8 cellular contexts compared by ENCODE assay signal in the genomic region with DNA sequence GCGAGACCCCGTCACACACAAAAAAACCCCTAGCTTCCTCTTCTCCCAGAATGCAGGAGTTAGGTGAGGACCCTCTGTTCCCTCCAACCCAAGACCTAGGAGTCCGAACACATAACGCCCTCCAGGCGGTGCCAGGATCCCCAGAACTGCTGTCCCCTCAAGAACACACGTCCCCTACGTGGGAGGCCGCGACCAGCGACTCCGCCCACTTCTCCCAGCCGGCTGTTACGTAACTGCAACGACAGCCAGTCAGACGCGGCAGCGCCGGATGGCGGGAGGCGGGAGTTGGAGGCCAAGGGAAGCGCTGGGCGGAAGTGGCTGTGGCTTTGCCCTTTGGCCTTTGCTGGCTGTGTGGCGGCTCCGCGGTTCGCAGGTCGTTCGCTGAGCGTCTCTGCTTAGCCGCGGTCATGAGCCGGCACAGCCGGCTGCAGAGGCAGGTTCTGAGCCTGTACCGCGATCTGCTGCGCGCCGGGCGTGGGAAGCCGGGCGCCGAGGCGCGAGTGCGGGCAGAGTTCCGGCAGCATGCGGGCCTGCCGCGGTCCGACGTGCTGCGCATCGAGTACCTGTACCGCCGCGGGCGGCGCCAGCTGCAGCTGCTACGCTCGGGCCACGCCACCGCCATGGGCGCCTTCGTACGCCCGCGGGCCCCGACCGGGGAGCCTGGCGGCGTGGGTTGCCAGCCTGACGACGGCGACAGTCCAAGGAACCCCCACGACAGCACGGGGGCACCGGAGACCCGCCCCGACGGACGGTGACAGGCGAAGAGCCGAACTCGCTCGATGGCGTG. TPM values are rescaled to one million over a fixed set of nuclear protein-coding genes. Genes with fewer than 3 reads are reported as not detected.
A peak's percentile ranks its signal among the peaks of the same experiment; 100 is the strongest.
DNase-seq lines count a peak whose midpoint lies in the region; ATAC-seq, FAIRE-seq and TF ChIP-seq lines count a peak whose summit lies in the region.

A gene with protein sequence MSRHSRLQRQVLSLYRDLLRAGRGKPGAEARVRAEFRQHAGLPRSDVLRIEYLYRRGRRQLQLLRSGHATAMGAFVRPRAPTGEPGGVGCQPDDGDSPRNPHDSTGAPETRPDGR (plus strand): TSS at position 321 of the 787 bp plus-strand sequence. CDS start 87 bp downstream, at position 408.

- POLR2A ChIA-PET in HepG2 (lab: Yijun Ruan, JAX) = interaction anchor here (0.7 to 4.2 kb wide), 6 partner anchors 9 to 175 kb away, joined by 3 to 14 read pairs (median 4); a partner anchor contains a TSS

- H3K4me1 ChIP-seq in BLaER1 treated with 17β-estradiol and CSF1 and Interleukin-3, amounts not matched to agents 10 nM and 100 nM = peaks cover 31 to 50% (median 36%) of the 10 kb centered on the region in 10 experiments
- H3K4me1 ChIP-seq in HepG2 (ENCODE audit: insufficient read depth, low read length) = peaks cover 58% of the 10 kb centered on the region

- 0 out of 4 replicates have a peak, but pooled peaks of 1 of the 2 experiments have one; percentile 37 for TF ChIP-seq EP300 in HepG2 (IDR thresholded peaks at IDR 0.05; ENCODE audit: low read depth in 2 of 2, low read length in 2 of 2)
- TF ChIP-seq EP300 in HepG2 (CRISPR knock-in tag; IDR thresholded peaks at IDR 0.05; ENCODE audit: borderline replicate concordance) = no peak

- peak within 1 kb of the TSS; percentile 60 to 84 (median 78); a peak in 21 of 22 replicates for H3K27ac ChIP-seq in BLaER1 treated with 17β-estradiol and CSF1 and Interleukin-3, amounts not matched to agents 10 nM and 100 nM
- peak within 1 kb of the TSS; percentile 84 for H3K27ac ChIP-seq in HepG2 (ENCODE audit: extremely low read length, insufficient read depth, low read length)

- peak; percentile 31; the same call in 1 of the 2 replicates for TF ChIP-seq CTCF in HepG2 (CRISPR knock-in tag; IDR thresholded peaks at IDR 0.05)

- H2AFZ ChIP-seq in HepG2 (ENCODE audit: low read length) = no peak within 1 kb of the TSS

- TSS peak; percentile 66 for BruUV-seq in HepG2 (replicated peaks; lab: Mats Ljungman, UMichigan)

- DNase-seq in GM19240 (ENCODE audit: insufficient read length, low spot score) (peak; percentile 97), NCI-H69 (lab: John Stamatoyannopoulos, UW) (peak; percentile 98), HepG2 (ENCODE audit: low spot score) (peak; percentile 90)
- peak; percentile 85 to 93 for DNase-seq in activated CD4-positive, alpha-beta T cell treated with anti-CD3 and anti-CD28 coated beads, Interleukin-2, amount 50 U/mL, for 24 hours (ENCODE audit: low read depth in 1 of 2, low spot score in 1 of 2)
- peak; percentile 95 for DNase-seq in stimulated activated CD4-positive, alpha-beta T cell treated with anti-CD3 and anti-CD28 coated beads, Interleukin-4, amount 100 ng/mL, for 1 hour

- peak within 1 kb of the TSS; percentile 86 for H3K27ac Mint-ChIP-seq in dendritic cell treated with granulocyte-macrophage colony-stimulating factor and Interleukin-4, amounts not matched to agents 40 ng/mL and 50 ng/mL, for 4 days

- H3K9me3 Mint-ChIP-seq in dendritic cell treated with granulocyte-macrophage colony-stimulating factor and Interleukin-4, amounts not matched to agents 40 ng/mL and 50 ng/mL, for 4 days = peaks cover 6% of the 10 kb centered on the region

- no peaks in the 10 kb centered on the region for H3K9me3 ChIP-seq in BLaER1 treated with 17β-estradiol and CSF1 and Interleukin-3, amounts not matched to agents 10 nM and 100 nM (replicated peaks in 1 of 11)
- H3K9me3 ChIP-seq in HepG2 (ENCODE audit: low read length) = no peaks in the 10 kb centered on the region

- H3K4me2 ChIP-seq in BLaER1 treated with 17β-estradiol and CSF1 and Interleukin-3, amounts not matched to agents 10 nM and 100 nM = peak within 1 kb of the TSS; percentile 93 to 99 (median 97)
- H3K4me2 ChIP-seq in HepG2 (ENCODE audit: low read depth, low read length) = peak within 1 kb of the TSS; percentile 96

- WGBS in HepG2 (ENCODE audit: low lambda C conversion rate) = 7% methylated on average over 24 of the region's 86 CpGs

- ATAC-seq in HG03469 (IDR thresholded peaks at IDR 0.05; ENCODE audit: unreplicated experiment) (peak; percentile 61), HepG2 (peak; percentile 87)

- peak within 1 kb of the TSS; percentile 84 for H3K4me3 Mint-ChIP-seq in dendritic cell treated with granulocyte-macrophage colony-stimulating factor and Interleukin-4, amounts not matched to agents 40 ng/mL and 50 ng/mL, for 4 days

- peaks cover 39% of the 10 kb centered on the region for H3K36me3 Mint-ChIP-seq in dendritic cell treated with granulocyte-macrophage colony-stimulating factor and Interleukin-4, amounts not matched to agents 40 ng/mL and 50 ng/mL, for 4 days (ENCODE audit: low read depth)

- peaks cover 8 to 47% (median 37%) of the 10 kb centered on the region in 11 experiments; a peak in 21 of 22 replicates for H4K20me1 ChIP-seq in BLaER1 treated with 17β-estradiol and CSF1 and Interleukin-3, amounts not matched to agents 10 nM and 100 nM
- H4K20me1 ChIP-seq in HepG2 (ENCODE audit: insufficient read depth, low read length) = peaks cover 9% of the 10 kb centered on the region

- H3K9ac ChIP-seq in BLaER1 treated with 17β-estradiol and CSF1 and Interleukin-3, amounts not matched to agents 10 nM and 100 nM = peak within 1 kb of the TSS; percentile 76 to 89 (median 84)
- peak within 1 kb of the TSS; percentile 86 for H3K9ac ChIP-seq in HepG2 (ENCODE audit: insufficient read depth, low read depth, low read length)

- CTCF ChIA-PET in HepG2 (lab: Yijun Ruan, JAX; ENCODE audit: low intra/inter-chr PET ratio, low total read pairs) = no interaction called here

- FAIRE-seq in HepG2 (lab: Jason Lieb, UNC) = peak; percentile 92

- H3K79me2 ChIP-seq in HepG2 (ENCODE audit: insufficient read depth, low read length) = peaks cover 24% of the 10 kb centered on the region

- peak; percentile 64; the same call in 1 of the 2 replicates for TF ChIP-seq RAD21 in HepG2 (CRISPR knock-in tag; IDR thresholded peaks at IDR 0.05)

- peak; percentile 93 to 94 for TF ChIP-seq POLR2A in HepG2 (IDR thresholded peaks at IDR 0.05; ENCODE audit: insufficient read depth in 1 of 2, low read depth in 2 of 2, low read length in 2 of 2)

- H3K27me3 ChIP-seq in BLaER1 treated with 17β-estradiol and CSF1 and Interleukin-3, amounts not matched to agents 10 nM and 100 nM = peaks cover 0 to 13% (median 11%) of the 10 kb centered on the region in 11 experiments; a peak in 15 of 22 replicates
- no peaks in the 10 kb centered on the region for H3K27me3 ChIP-seq in HepG2 (ENCODE audit: control insufficient read depth in 1 of 2, insufficient read depth in 2 of 2, low read length in 2 of 2)

- peaks cover 0 to 28% (median 20%) of the 10 kb centered on the region in 11 experiments; a peak in 21 of 22 replicates for H3K36me3 ChIP-seq in BLaER1 treated with 17β-estradiol and CSF1 and Interleukin-3, amounts not matched to agents 10 nM and 100 nM
- peaks cover 5 to 9% of the 10 kb centered on the region in 2 experiments; a peak in 2 of 5 replicates for H3K36me3 ChIP-seq in HepG2 (replicated peaks in 1 of 2; ENCODE audit: control insufficient read depth in 1 of 2, insufficient read depth in 2 of 2, low read length in 2 of 2)

- H3K4me1 Mint-ChIP-seq in dendritic cell treated with granulocyte-macrophage colony-stimulating factor and Interleukin-4, amounts not matched to agents 40 ng/mL and 50 ng/mL, for 4 days (ENCODE audit: low read depth) = peaks cover 55% of the 10 kb centered on the region

- in situ Hi-C loops in HepG2 (cut with HindIII; ENCODE audit: extremely low pct_ligation_motif_present, low pct_unique_long_range_greater_than_20kb) = loop anchor here (5.0 kb wide), 1 partner anchor 57 kb away; a partner anchor contains a TSS

- H3K4me3 ChIP-seq in BLaER1 treated with 17β-estradiol and CSF1 and Interleukin-3, amounts not matched to agents 10 nM and 100 nM = peak within 1 kb of the TSS; percentile 81 to 93 (median 87)
- peak within 1 kb of the TSS; percentile 85 to 99 (median 86) for H3K4me3 ChIP-seq in HepG2 (replicated peaks in 1 of 3; ENCODE audit: insufficient read depth in 1 of 3, low read depth in 2 of 3, low read length in 3 of 3)

- no peaks in the 10 kb centered on the region for H3K27me3 Mint-ChIP-seq in dendritic cell treated with granulocyte-macrophage colony-stimulating factor and Interleukin-4, amounts not matched to agents 40 ng/mL and 50 ng/mL, for 4 days

- intact Hi-C loops in dendritic cell treated with granulocyte-macrophage colony-stimulating factor and Interleukin-4, amounts not matched to agents 40 ng/mL and 50 ng/mL, for 4 days (cut with micrococcal nuclease) = loop anchor here (5.0 kb wide), 2 partner anchors 38 to 57 kb away; a partner anchor contains a TSS
- intact Hi-C loops in HepG2 (cut with micrococcal nuclease; ENCODE audit: unreplicated experiment) = loop anchor here (5.0 kb wide), 1 partner anchor 57 kb away; a partner anchor contains a TSS

TF ChIP-seq in HepG2, 621 proteins besides CTCF, POLR2A, EP300 and RAD21 (continues in another document):
- TF ChIP-seq ZBTB7A (CRISPR knock-in tag; IDR thresholded peaks at IDR 0.05) (no peak), ZNF20 (CRISPR knock-in tag; IDR thresholded peaks at IDR 0.05) (no peak), ZNF749 (CRISPR knock-in tag; IDR thresholded peaks at IDR 0.05; ENCODE audit: borderline replicate concordance) (peak; percentile 35; the same call in 1 of the 2 replicates)

RNA-seq across cellular contexts. Expression of the gene that starts here (rescaled TPM):
- 21.0 and 22.8 TPM in 2 replicates for total RNA-seq in HepG2 (2016; rRNA removed; fragmentation: Illumina TruSeq; extraction: Trizol)
- 10.6 and 12.2 TPM in 2 replicates for total RNA-seq in HepG2 (2016; cell fraction: cytosol; rRNA removed; fragmentation: Illumina TruSeq; extraction: Trizol; ENCODE audit: low read depth)
- total RNA-seq in HepG2 (2016; cell fraction: insoluble cytoplasmic fraction; rRNA removed; fragmentation: Illumina TruSeq; extraction: Trizol) = 20.9 and 21.2 TPM in 2 replicates
- 21.9 and 24.8 TPM in 2 replicates for total RNA-seq in HepG2 (2016; cell fraction: membrane; rRNA removed; fragmentation: Illumina TruSeq; extraction: Trizol)
- total RNA-seq in HepG2 (2016; cell fraction: nucleus; rRNA removed; fragmentation: Illumina TruSeq; extraction: Trizol) = 10.8 and 12.0 TPM in 2 replicates
- 17.8 and 18.7 TPM in 2 replicates for polyA plus RNA-seq in HepG2 (2011; rRNA removed)
- polyA plus RNA-seq in HepG2 (2011; cell fraction: cytosol; rRNA removed) = 24.1 and 32.9 TPM in 2 replicates
- 16.2 and 17.2 TPM in 2 replicates for polyA plus RNA-seq in HepG2 (2011; cell fraction: nucleus; rRNA removed)
- 11.8 and 14.9 TPM in 2 replicates for polyA plus RNA-seq in HepG2 (2012)
- 10.2 and 10.4 TPM in 2 replicates for polyA plus RNA-seq in HepG2 (2016; cell fraction: cytosol; fragmentation: Illumina TruSeq; extraction: Trizol; ENCODE audit: low read depth)
- 24.9 and 26.1 TPM in 2 replicates for polyA plus RNA-seq in HepG2 (2016; cell fraction: insoluble cytoplasmic fraction; fragmentation: Illumina TruSeq; extraction: Trizol; ENCODE audit: low read depth)
- polyA plus RNA-seq in HepG2 (2016; cell fraction: membrane; fragmentation: Illumina TruSeq; extraction: Trizol; ENCODE audit: low read depth) = 18.7 and 21.3 TPM in 2 replicates
- 17.9 and 19.2 TPM in 2 replicates for polyA plus RNA-seq in HepG2 (2016; cell fraction: nucleus; fragmentation: Illumina TruSeq; extraction: Trizol; ENCODE audit: insufficient read depth, low read depth)
- 6.1 and 13.8 TPM in 2 replicates for polyA minus RNA-seq in HepG2 (2011; rRNA and poly(A)+ RNA removed; ENCODE audit: low replicate concordance)
- 7.8 and 9.5 TPM in 2 replicates for polyA minus RNA-seq in HepG2 (2011; cell fraction: cytosol; rRNA and poly(A)+ RNA removed)
- 7.1 and 8.1 TPM in 2 replicates for polyA minus RNA-seq in HepG2 (2011; cell fraction: nucleus; rRNA and poly(A)+ RNA removed)

Comparison
In these comparisons a context has a peak if more than half of its experiments do, and no peak if none do; other contexts are left out.
1. Peak in every context shown above with its lines: DNase-seq, ATAC-seq, H3K4me3 ChIP-seq and H3K27ac ChIP-seq.